Comparison of ENCODE assay signal across 23 cellular contexts in the genomic region with DNA sequence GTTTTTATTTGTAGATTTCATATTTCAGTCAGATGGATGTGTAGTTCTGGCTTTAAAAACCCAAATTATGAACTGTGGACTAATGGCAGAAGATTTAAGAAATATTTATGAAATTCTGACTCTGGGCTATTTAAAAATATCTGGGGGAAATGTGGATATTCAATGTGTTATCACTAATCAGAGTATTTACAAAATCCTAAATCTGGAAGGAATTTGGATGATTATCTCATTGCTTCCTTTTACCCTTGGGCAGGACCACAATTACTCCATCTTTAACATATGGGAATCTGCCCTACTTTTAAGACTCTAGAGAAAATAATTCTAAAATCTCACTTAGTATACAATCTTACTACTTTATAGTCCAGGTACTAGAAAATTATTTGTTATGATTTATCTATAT.
"Had no signal": no experiment of that assay in that cellular context is flagged by ENCODE, and none has a peak within 500 bp of the region (broad histone marks: within the 10 kb centered on the region; RNA-seq: fewer than 3 reads in every experiment).

No MANE protein-coding gene starts in this region.

- H3K27me3 ChIP-seq: gastrocnemius medialis, right atrium auricular region, thyroid gland, vagina had no signal

- H3K4me2 ChIP-seq: smooth muscle cell had no signal

- H2AFZ ChIP-seq: parathyroid adenoma had no signal

- H3K27ac ChIP-seq: epithelial cell of prostate, gastrocnemius medialis, lower lobe of right lung, parathyroid adenoma, right atrium auricular region, thyroid gland, vagina had no signal

- FAIRE-seq: keratinocyte had no signal

- H3K9me3 ChIP-seq: gastrocnemius medialis, lower lobe of right lung, right atrium auricular region, thyroid gland, vagina had no signal

- H3K36me3 ChIP-seq: gastrocnemius medialis, lower lobe of right lung, right atrium auricular region, thyroid gland, vagina had no signal

- ATAC-seq: esophagus mucosa; gastrocnemius medialis; left ventricle myocardium superior; lower lobe of right lung; natural killer cell; sciatic nerve; stimulated activated naive CD8-positive, alpha-beta T cell treated with anti-CD3 and anti-CD28 coated beads, Interleukin-15, amount 100 ng/mL, for 72 hours had no signal

- H3K4me3 ChIP-seq: gastrocnemius medialis, lower lobe of right lung, right atrium auricular region, smooth muscle cell, thyroid gland, vagina had no signal

- H3K4me1 ChIP-seq: gastrocnemius medialis, lower lobe of right lung, parathyroid adenoma, right atrium auricular region, thyroid gland, vagina had no signal

- DNase-seq: effector CD8-positive, alpha-beta T cell; endodermal cell; foreskin fibroblast; gastrocnemius medialis; head of caudate nucleus; left ventricle myocardium superior; lower lobe of right lung; natural killer cell; stimulated activated CD4-positive, alpha-beta T cell treated with anti-CD3 and anti-CD28 coated beads, Interleukin-12 subunit alpha, Interleukin-12 subunit beta, amount 100 ng/mL, for 4 hours; stimulated activated CD4-positive, alpha-beta T cell treated with anti-CD3 and anti-CD28 coated beads, Interleukin-1b, Interleukin-23, amount 100 ng/mL, for 48 hours; stimulated activated CD4-positive, alpha-beta T cell treated with anti-CD3 and anti-CD28 coated beads, Interleukin-4, amount 100 ng/mL, for 1 hour; stimulated activated CD8-positive, alpha-beta memory T cell treated with anti-CD3 and anti-CD28 coated beads, Interleukin-4, amount 100 ng/mL, for 48 hours; stimulated activated naive CD4-positive, alpha-beta T cell; stimulated activated naive CD8-positive, alpha-beta T cell treated with anti-CD3 and anti-CD28 coated beads, Interleukin-15, amount 100 ng/mL, for 72 hours; thyroid gland had no signal
